1 cellular context compared by ENCODE assay signal in genomic region chr22:24153353-24153752, GRCh38.
TF ChIP-seq lines count a peak whose summit lies in the region.

No MANE protein-coding gene starts in this region.

TF ChIP-seq in HEK293T, 16 proteins besides CTCF, POLR2A, EP300 and RAD21 (continued from another document):
- TF ChIP-seq L3MBTL2 (conservative IDR thresholded peaks at IDR 0.05) (no peak), TARDBP (IDR thresholded peaks at IDR 0.05) (no peak), ELF4 (IDR thresholded peaks at IDR 0.05) (no peak)
